Comparison of ENCODE assay signal across 20 cellular contexts in genomic region chr5:125042243-125042887, GRCh38.
A peak's percentile ranks its signal among the peaks of the same experiment; 100 is the strongest.
DNase-seq lines count a peak whose midpoint lies in the region; TF ChIP-seq lines count a peak whose summit lies in the region.
"Had no signal": no experiment of that assay in that cellular context is flagged by ENCODE, and none has a peak within 500 bp of the region (broad histone marks: within the 10 kb centered on the region; RNA-seq: fewer than 3 reads in every experiment).

No MANE protein-coding gene starts in this region.

- H3K4me1 ChIP-seq in HUES48 (ENCODE audit: control insufficient read depth, insufficient read depth, low read length) (peaks cover 34% of the 10 kb centered on the region), adrenal gland (replicated peaks in 1 of 2) (peaks cover 13 to 35% of the 10 kb centered on the region in 2 donors)
- H3K4me1 ChIP-seq: Caco-2 had no signal

- DNase-seq in AG10803 (ENCODE audit: low read depth) (peak; percentile 80), astrocyte of the cerebellum (ENCODE audit: low read depth) (peak; percentile 66), mesothelial cell of epicardium (ENCODE audit: low spot score in 2 of 2, unreplicated experiment in 2 of 2) (no peak), adrenal gland (no peak), T-helper 1 cell (no peak), AML-193 (lab: John Stamatoyannopoulos, UW) (no peak), NAMALWA (ENCODE audit: low spot score) (no peak)
- DNase-seq: activated CD8-positive, alpha-beta T cell treated with anti-CD3 and anti-CD28 coated beads for 36 hours; activated naive CD8-positive, alpha-beta T cell treated with anti-CD3 and anti-CD28 coated beads, Interleukin-2, amount 10 ng/mL, durations not matched to agents 7 days and 5 days; Caco-2; central memory CD4-positive, alpha-beta T cell; GF-D8; H7; lower lobe of right lung; NCI-H2029 treated with DMSO at 0.1 percent for 48 hours; NCI-H524 treated with DMSO at 0.1 percent for 48 hours; RPMI8226 had no signal

- H3K9me3 Mint-ChIP-seq in mesothelial cell of epicardium: no peaks in the 10 kb centered on the region
- H3K9me3 Mint-ChIP-seq: activated CD8-positive, alpha-beta T cell treated with anti-CD3 and anti-CD28 coated beads for 36 hours; activated naive CD8-positive, alpha-beta T cell treated with anti-CD3 and anti-CD28 coated beads, Interleukin-2, amount 10 ng/mL, durations not matched to agents 7 days and 5 days had no signal

- whole genome bisulfite sequencing in adrenal gland, 4 donors: 62 to 78% (median 71%) methylated on average over 1 of the region's 1 CpG

- no peak overlapping the region for H3K9ac ChIP-seq in HUES48 (ENCODE audit: low read depth, low read length)

- H3K36me3 ChIP-seq in HUES48 (ENCODE audit: control insufficient read depth, insufficient read depth, low read length) (no peaks in the 10 kb centered on the region), adrenal gland (replicated peaks in 1 of 2) (no peaks in the 10 kb centered on the region)
- H3K36me3 ChIP-seq: lower lobe of right lung, right atrium auricular region, suprapubic skin had no signal

- H3K9me3 ChIP-seq in HUES48 (ENCODE audit: control insufficient read depth, insufficient read depth, low read length): no peaks in the 10 kb centered on the region
- no peaks in the 10 kb centered on the region for H3K9me3 ChIP-seq in adrenal gland (replicated peaks in 1 of 3)
- H3K9me3 ChIP-seq: Caco-2, lower lobe of right lung, right atrium auricular region, suprapubic skin had no signal

- intact Hi-C loops in adrenal gland (cut with DNase I): no loop called here

- peak overlapping the region; percentile 66 for H3K27ac ChIP-seq in HUES48 (ENCODE audit: low read depth, low read length)
- H3K27ac ChIP-seq in adrenal gland: no peak overlapping the region
- H3K27ac ChIP-seq: lower lobe of right lung, suprapubic skin had no signal

- H3K27me3 Mint-ChIP-seq in mesothelial cell of epicardium (ENCODE audit: low read depth): no peaks in the 10 kb centered on the region
- H3K27me3 Mint-ChIP-seq: activated CD8-positive, alpha-beta T cell treated with anti-CD3 and anti-CD28 coated beads for 36 hours; activated naive CD8-positive, alpha-beta T cell treated with anti-CD3 and anti-CD28 coated beads, Interleukin-2, amount 10 ng/mL, durations not matched to agents 7 days and 5 days had no signal

- H3K27me3 ChIP-seq in HUES48 (ENCODE audit: control insufficient read depth, insufficient read depth, low read length) (no peaks in the 10 kb centered on the region), adrenal gland (no peaks in the 10 kb centered on the region)
- H3K27me3 ChIP-seq: right atrium auricular region, suprapubic skin had no signal

- H3K4me3 ChIP-seq in AG10803 (ENCODE audit: low read length) (no peak overlapping the region), HUES48 (ENCODE audit: low read depth, low read length) (no peak overlapping the region), astrocyte of the cerebellum (ENCODE audit: low read depth, low read length) (no peak overlapping the region), adrenal gland (no peak overlapping the region)
- H3K4me3 ChIP-seq: lower lobe of right lung, right atrium auricular region, suprapubic skin had no signal

- peak overlapping the region; percentile 74 for H3K27ac Mint-ChIP-seq in mesothelial cell of epicardium
- H3K27ac Mint-ChIP-seq: activated CD8-positive, alpha-beta T cell treated with anti-CD3 and anti-CD28 coated beads for 36 hours; activated naive CD8-positive, alpha-beta T cell treated with anti-CD3 and anti-CD28 coated beads, Interleukin-2, amount 10 ng/mL, durations not matched to agents 7 days and 5 days had no signal

- no peak overlapping the region for H3K4me3 Mint-ChIP-seq in mesothelial cell of epicardium
- H3K4me3 Mint-ChIP-seq: activated CD8-positive, alpha-beta T cell treated with anti-CD3 and anti-CD28 coated beads for 36 hours; activated naive CD8-positive, alpha-beta T cell treated with anti-CD3 and anti-CD28 coated beads, Interleukin-2, amount 10 ng/mL, durations not matched to agents 7 days and 5 days had no signal

- no peaks in the 10 kb centered on the region for H3K36me3 Mint-ChIP-seq in mesothelial cell of epicardium
- H3K36me3 Mint-ChIP-seq: activated naive CD8-positive, alpha-beta T cell treated with anti-CD3 and anti-CD28 coated beads, Interleukin-2, amount 10 ng/mL, durations not matched to agents 7 days and 5 days had no signal

- TF ChIP-seq POLR2A in adrenal gland (IDR thresholded peaks at IDR 0.05): no peak

- in situ Hi-C loops in astrocyte of the cerebellum (cut with HindIII; ENCODE audit: low sequenced_read_pairs): no loop called here

- peaks cover 50% of the 10 kb centered on the region for H3K4me1 Mint-ChIP-seq in mesothelial cell of epicardium
- H3K4me1 Mint-ChIP-seq: activated naive CD8-positive, alpha-beta T cell treated with anti-CD3 and anti-CD28 coated beads, Interleukin-2, amount 10 ng/mL, durations not matched to agents 7 days and 5 days had no signal

- TF ChIP-seq CTCF in AG10803 (conservative IDR thresholded peaks at IDR 0.05; ENCODE audit: low read length) (no peak), astrocyte of the cerebellum (IDR thresholded peaks at IDR 0.05; ENCODE audit: low read depth, low read length, missing control alignments) (no peak), mesothelial cell of epicardium (IDR thresholded peaks at IDR 0.05; ENCODE audit: unreplicated experiment) (no peak), adrenal gland (IDR thresholded peaks at IDR 0.05) (no peak)

Comparison
In these comparisons a context has a peak if more than half of its experiments do, and no peak if none do; other contexts are left out.
1. DNase-seq: peak in AG10803 (single experiment) and astrocyte of the cerebellum (single experiment); none in mesothelial cell of epicardium (0 of 2), adrenal gland (0 of 7), T-helper 1 cell (0 of 5), AML-193 (0 of 2) and NAMALWA (single experiment).